1 cellular context compared by ENCODE assay signal in genomic region chr15:62624541-62625399, GRCh38.
TF ChIP-seq lines count a peak whose summit lies in the region.

No MANE protein-coding gene starts in this region.

TF ChIP-seq in WTC11, 78 proteins besides CTCF, POLR2A, EP300 and RAD21 (continued from another document):
- TF ChIP-seq IRF1 (CRISPR knock-in tag; IDR thresholded peaks at IDR 0.05), result no peak
- no peak for TF ChIP-seq MYBL2 (CRISPR knock-in tag; IDR thresholded peaks at IDR 0.05)
- TF ChIP-seq GABPB1 (CRISPR knock-in tag; IDR thresholded peaks at IDR 0.05), result no peak
- TF ChIP-seq, protein P1, sequence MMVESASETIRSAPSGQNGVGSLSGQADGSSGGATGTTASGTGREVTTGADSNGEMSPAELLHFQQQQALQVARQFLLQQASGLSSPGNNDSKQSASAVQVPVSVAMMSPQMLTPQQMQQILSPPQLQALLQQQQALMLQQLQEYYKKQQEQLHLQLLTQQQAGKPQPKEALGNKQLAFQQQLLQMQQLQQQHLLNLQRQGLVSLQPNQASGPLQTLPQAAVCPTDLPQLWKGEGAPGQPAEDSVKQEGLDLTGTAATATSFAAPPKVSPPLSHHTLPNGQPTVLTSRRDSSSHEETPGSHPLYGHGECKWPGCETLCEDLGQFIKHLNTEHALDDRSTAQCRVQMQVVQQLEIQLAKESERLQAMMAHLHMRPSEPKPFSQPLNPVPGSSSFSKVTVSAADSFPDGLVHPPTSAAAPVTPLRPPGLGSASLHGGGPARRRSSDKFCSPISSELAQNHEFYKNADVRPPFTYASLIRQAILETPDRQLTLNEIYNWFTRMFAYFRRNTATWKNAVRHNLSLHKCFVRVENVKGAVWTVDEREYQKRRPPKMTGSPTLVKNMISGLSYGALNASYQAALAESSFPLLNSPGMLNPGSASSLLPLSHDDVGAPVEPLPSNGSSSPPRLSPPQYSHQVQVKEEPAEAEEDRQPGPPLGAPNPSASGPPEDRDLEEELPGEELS (CRISPR knock-in tag; IDR thresholded peaks at IDR 0.05), result no peak
- no peak for TF ChIP-seq SP1 (CRISPR knock-in tag; conservative IDR thresholded peaks at IDR 0.05)
- TF ChIP-seq ZNF121 (CRISPR knock-in tag; IDR thresholded peaks at IDR 0.05), result no peak
- no peak for TF ChIP-seq JAZF1 (CRISPR knock-in tag; IDR thresholded peaks at IDR 0.05)
- TF ChIP-seq ZNF317 (CRISPR knock-in tag; IDR thresholded peaks at IDR 0.05; ENCODE audit: borderline replicate concordance, low read depth), result no peak
- TF ChIP-seq ETV6 (CRISPR knock-in tag; IDR thresholded peaks at IDR 0.05), result no peak
- no peak for TF ChIP-seq ELF4 (CRISPR knock-in tag; IDR thresholded peaks at IDR 0.05; ENCODE audit: low read depth)
